Comparison of ENCODE assay signal across 11 cellular contexts in the genomic region with DNA sequence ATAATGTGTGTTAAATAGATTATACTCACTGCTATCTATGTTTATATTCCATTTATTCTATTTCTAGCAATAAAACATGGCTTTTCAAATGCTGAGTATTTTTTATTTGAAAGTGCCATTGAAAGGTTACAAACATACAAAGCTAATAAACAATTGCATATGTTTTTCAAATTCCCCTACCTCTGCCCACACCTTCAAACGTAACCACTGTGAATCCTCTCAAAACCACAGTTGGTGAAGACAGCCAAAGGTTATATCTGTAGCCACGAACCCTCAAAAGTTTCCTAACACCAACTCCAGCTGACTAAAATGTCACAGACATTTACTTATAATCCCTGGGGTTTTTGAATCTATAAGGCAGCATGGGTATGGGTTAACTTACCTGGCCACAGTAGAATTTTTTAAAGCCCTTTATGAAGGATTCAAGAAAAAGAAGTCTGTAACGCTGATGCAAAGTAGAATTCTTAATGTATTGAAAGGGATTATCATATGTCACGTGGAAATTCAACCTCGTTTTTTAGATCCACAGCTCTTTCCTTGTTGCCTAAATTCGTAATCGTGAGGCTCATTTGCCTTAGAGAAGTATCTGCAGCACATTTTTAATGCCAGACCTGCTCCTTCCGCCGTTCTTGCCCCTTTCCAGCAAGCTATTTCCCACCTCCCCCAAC.
A peak's percentile ranks its signal among the peaks of the same experiment; 100 is the strongest.
DNase-seq lines count a peak whose midpoint lies in the region; ATAC-seq and TF ChIP-seq lines count a peak whose summit lies in the region.
"Had no signal": no experiment of that assay in that cellular context is flagged by ENCODE, and none has a peak within 500 bp of the region (broad histone marks: within the 10 kb centered on the region; RNA-seq: fewer than 3 reads in every experiment).

No MANE protein-coding gene starts in this region.

- peaks cover 47% of the 10 kb centered on the region for H3K4me1 Mint-ChIP-seq in activated naive CD8-positive, alpha-beta T cell treated with anti-CD3 and anti-CD28 coated beads, Interleukin-2, amount 50 U/mL, for 24 hours
- peaks cover 6 to 10% (median 6%) of the 10 kb centered on the region in 3 donors for H3K4me1 Mint-ChIP-seq in T-cell

- H3K4me1 ChIP-seq in Peyer's patch, result peaks cover 0 to 5% (median 0%) of the 10 kb centered on the region in 4 donors

- TF ChIP-seq CTCF in GM12875 (IDR thresholded peaks at IDR 0.05; ENCODE audit: borderline replicate concordance, insufficient read depth, low read depth, low read length) (no peak), Peyer's patch (IDR thresholded peaks at IDR 0.05) (no peak)

- H3K27ac ChIP-seq in Peyer's patch, result no peak overlapping the region

- H3K36me3 ChIP-seq in Peyer's patch, result no peaks in the 10 kb centered on the region

- no peak overlapping the region for H3K4me3 Mint-ChIP-seq in activated naive CD8-positive, alpha-beta T cell treated with anti-CD3 and anti-CD28 coated beads, Interleukin-2, amount 50 U/mL, for 24 hours
- H3K4me3 Mint-ChIP-seq in T-cell, result no peak overlapping the region
- H3K4me3 Mint-ChIP-seq: effector memory CD8-positive, alpha-beta T cell had no signal

- no peaks in the 10 kb centered on the region for H3K36me3 Mint-ChIP-seq in activated naive CD8-positive, alpha-beta T cell treated with anti-CD3 and anti-CD28 coated beads, Interleukin-2, amount 50 U/mL, for 24 hours (ENCODE audit: low read depth)
- H3K36me3 Mint-ChIP-seq in T-cell, result no peaks in the 10 kb centered on the region

- no peaks in the 10 kb centered on the region for H3K27me3 ChIP-seq in Peyer's patch

- TF ChIP-seq POLR2A in Peyer's patch (IDR thresholded peaks at IDR 0.05), result no peak

- peaks cover 13% of the 10 kb centered on the region for H3K27me3 Mint-ChIP-seq in activated naive CD8-positive, alpha-beta T cell treated with anti-CD3 and anti-CD28 coated beads, Interleukin-2, amount 50 U/mL, for 24 hours
- H3K27me3 Mint-ChIP-seq in T-cell, result peaks cover 0 to 6% of the 10 kb centered on the region in 2 donors

- no peak for DNase-seq in activated naive CD8-positive, alpha-beta T cell treated with anti-CD3 and anti-CD28 coated beads, Interleukin-2, amount 50 U/mL, for 24 hours
- DNase-seq in Peyer's patch (no peak), dermis blood vessel endothelial cell (no peak), NCI-H2196 (lab: John Stamatoyannopoulos, UW; ENCODE audit: unreplicated experiment) (no peak), T-cell (no peak)
- DNase-seq: effector memory CD8-positive, alpha-beta T cell; NCI-H1417 treated with DMSO at 0.1 percent for 48 hours had no signal

- peak overlapping the region; percentile 80 for H3K27ac Mint-ChIP-seq in activated naive CD8-positive, alpha-beta T cell treated with anti-CD3 and anti-CD28 coated beads, Interleukin-2, amount 50 U/mL, for 24 hours
- no peak overlapping the region for H3K27ac Mint-ChIP-seq in T-cell
- H3K27ac Mint-ChIP-seq: effector memory CD8-positive, alpha-beta T cell had no signal

- ATAC-seq in GM19467 (IDR thresholded peaks at IDR 0.05; ENCODE audit: unreplicated experiment) (peak; percentile 66), HG03108 (IDR thresholded peaks at IDR 0.05; ENCODE audit: unreplicated experiment) (peak; percentile 68), T-cell (replicated peaks in 1 of 4) (no peak)
- ATAC-seq in activated naive CD8-positive, alpha-beta T cell treated with anti-CD3 and anti-CD28 coated beads, Interleukin-2, amount 50 U/mL, for 24 hours, result peak; percentile 81
- ATAC-seq: effector memory CD8-positive, alpha-beta T cell had no signal

- CTCF ChIA-PET in T-cell (lab: Charles Lee), result no interaction called here

- H3K4me3 ChIP-seq in GM12875 (ENCODE audit: low read depth, low read length) (peak overlapping the region; percentile 8), Peyer's patch (no peak overlapping the region)
- H3K4me3 ChIP-seq: lung had no signal

- no peaks in the 10 kb centered on the region for H3K9me3 Mint-ChIP-seq in activated naive CD8-positive, alpha-beta T cell treated with anti-CD3 and anti-CD28 coated beads, Interleukin-2, amount 50 U/mL, for 24 hours
- H3K9me3 Mint-ChIP-seq in T-cell, result no peaks in the 10 kb centered on the region

- POLR2A ChIA-PET in T-cell (lab: Charles Lee), result interaction anchor here in 1 of 2 donors (0.6 kb wide), 1 partner anchor 16 kb away, joined by 4 read pairs; no protein-coding TSS in a partner anchor

- no peaks in the 10 kb centered on the region for H3K9me3 ChIP-seq in Peyer's patch

Comparison
In these comparisons a context has a peak if more than half of its experiments do, and no peak if none do; other contexts are left out.
1. ATAC-seq: peak in GM19467 (single experiment), HG03108 (single experiment) and activated naive CD8-positive, alpha-beta T cell treated with anti-CD3 and anti-CD28 coated beads, Interleukin-2, amount 50 U/mL, for 24 hours (single experiment); none in T-cell (0 of 4).